3 cellular contexts compared by ENCODE assay signal in genomic region chr3:13722178-13722577, GRCh38.
TF ChIP-seq lines count a peak whose summit lies in the region.

No MANE protein-coding gene starts in this region.

TF ChIP-seq in SK-N-SH, 30 proteins besides CTCF, POLR2A, EP300 and RAD21 (continued from another document):
- TF ChIP-seq MAX (IDR thresholded peaks at IDR 0.05; ENCODE audit: low read depth), result no peak

TF ChIP-seq in SK-N-SH treated with all-trans-retinoic acid at 6 μM for 48 hours, 23 proteins besides CTCF, POLR2A, EP300 and RAD21 (continued from another document):
- TF ChIP-seq ZFP3 (CRISPR knock-in tag; IDR thresholded peaks at IDR 0.05) (no peak), CREB5 (CRISPR knock-in tag; IDR thresholded peaks at IDR 0.05; ENCODE audit: low read depth) (no peak), RARB (CRISPR knock-in tag; IDR thresholded peaks at IDR 0.05) (no peak), CSDC2 (CRISPR knock-in tag; IDR thresholded peaks at IDR 0.05) (no peak), GLIS3 (CRISPR knock-in tag; IDR thresholded peaks at IDR 0.05) (no peak), BACH2 (CRISPR knock-in tag; IDR thresholded peaks at IDR 0.05; ENCODE audit: borderline replicate concordance) (no peak), ZNF8 (CRISPR knock-in tag; IDR thresholded peaks at IDR 0.05) (no peak), TOX (CRISPR knock-in tag; IDR thresholded peaks at IDR 0.05; ENCODE audit: borderline replicate concordance) (no peak), SNAI2 (CRISPR knock-in tag; IDR thresholded peaks at IDR 0.05) (no peak), ZNF70 (CRISPR knock-in tag; IDR thresholded peaks at IDR 0.05) (no peak)
- TF ChIP-seq, protein P1, sequence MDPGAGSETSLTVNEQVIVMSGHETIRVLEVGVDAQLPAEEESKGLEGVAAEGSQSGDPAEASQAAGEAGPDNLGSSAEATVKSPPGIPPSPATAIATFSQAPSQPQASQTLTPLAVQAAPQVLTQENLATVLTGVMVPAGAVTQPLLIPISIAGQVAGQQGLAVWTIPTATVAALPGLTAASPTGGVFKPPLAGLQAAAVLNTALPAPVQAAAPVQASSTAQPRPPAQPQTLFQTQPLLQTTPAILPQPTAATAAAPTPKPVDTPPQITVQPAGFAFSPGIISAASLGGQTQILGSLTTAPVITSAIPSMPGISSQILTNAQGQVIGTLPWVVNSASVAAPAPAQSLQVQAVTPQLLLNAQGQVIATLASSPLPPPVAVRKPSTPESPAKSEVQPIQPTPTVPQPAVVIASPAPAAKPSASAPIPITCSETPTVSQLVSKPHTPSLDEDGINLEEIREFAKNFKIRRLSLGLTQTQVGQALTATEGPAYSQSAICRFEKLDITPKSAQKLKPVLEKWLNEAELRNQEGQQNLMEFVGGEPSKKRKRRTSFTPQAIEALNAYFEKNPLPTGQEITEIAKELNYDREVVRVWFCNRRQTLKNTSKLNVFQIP (CRISPR knock-in tag; IDR thresholded peaks at IDR 0.05; ENCODE audit: borderline replicate concordance, low read depth), result no peak
TF ChIP-seq in SK-N-SH treated with all-trans-retinoic acid at 6 μM for 48 hours: peak in this region for 0.

TF ChIP-seq in GM23338, 12 proteins besides CTCF, POLR2A, EP300 and RAD21:
- TF ChIP-seq, protein P2, sequence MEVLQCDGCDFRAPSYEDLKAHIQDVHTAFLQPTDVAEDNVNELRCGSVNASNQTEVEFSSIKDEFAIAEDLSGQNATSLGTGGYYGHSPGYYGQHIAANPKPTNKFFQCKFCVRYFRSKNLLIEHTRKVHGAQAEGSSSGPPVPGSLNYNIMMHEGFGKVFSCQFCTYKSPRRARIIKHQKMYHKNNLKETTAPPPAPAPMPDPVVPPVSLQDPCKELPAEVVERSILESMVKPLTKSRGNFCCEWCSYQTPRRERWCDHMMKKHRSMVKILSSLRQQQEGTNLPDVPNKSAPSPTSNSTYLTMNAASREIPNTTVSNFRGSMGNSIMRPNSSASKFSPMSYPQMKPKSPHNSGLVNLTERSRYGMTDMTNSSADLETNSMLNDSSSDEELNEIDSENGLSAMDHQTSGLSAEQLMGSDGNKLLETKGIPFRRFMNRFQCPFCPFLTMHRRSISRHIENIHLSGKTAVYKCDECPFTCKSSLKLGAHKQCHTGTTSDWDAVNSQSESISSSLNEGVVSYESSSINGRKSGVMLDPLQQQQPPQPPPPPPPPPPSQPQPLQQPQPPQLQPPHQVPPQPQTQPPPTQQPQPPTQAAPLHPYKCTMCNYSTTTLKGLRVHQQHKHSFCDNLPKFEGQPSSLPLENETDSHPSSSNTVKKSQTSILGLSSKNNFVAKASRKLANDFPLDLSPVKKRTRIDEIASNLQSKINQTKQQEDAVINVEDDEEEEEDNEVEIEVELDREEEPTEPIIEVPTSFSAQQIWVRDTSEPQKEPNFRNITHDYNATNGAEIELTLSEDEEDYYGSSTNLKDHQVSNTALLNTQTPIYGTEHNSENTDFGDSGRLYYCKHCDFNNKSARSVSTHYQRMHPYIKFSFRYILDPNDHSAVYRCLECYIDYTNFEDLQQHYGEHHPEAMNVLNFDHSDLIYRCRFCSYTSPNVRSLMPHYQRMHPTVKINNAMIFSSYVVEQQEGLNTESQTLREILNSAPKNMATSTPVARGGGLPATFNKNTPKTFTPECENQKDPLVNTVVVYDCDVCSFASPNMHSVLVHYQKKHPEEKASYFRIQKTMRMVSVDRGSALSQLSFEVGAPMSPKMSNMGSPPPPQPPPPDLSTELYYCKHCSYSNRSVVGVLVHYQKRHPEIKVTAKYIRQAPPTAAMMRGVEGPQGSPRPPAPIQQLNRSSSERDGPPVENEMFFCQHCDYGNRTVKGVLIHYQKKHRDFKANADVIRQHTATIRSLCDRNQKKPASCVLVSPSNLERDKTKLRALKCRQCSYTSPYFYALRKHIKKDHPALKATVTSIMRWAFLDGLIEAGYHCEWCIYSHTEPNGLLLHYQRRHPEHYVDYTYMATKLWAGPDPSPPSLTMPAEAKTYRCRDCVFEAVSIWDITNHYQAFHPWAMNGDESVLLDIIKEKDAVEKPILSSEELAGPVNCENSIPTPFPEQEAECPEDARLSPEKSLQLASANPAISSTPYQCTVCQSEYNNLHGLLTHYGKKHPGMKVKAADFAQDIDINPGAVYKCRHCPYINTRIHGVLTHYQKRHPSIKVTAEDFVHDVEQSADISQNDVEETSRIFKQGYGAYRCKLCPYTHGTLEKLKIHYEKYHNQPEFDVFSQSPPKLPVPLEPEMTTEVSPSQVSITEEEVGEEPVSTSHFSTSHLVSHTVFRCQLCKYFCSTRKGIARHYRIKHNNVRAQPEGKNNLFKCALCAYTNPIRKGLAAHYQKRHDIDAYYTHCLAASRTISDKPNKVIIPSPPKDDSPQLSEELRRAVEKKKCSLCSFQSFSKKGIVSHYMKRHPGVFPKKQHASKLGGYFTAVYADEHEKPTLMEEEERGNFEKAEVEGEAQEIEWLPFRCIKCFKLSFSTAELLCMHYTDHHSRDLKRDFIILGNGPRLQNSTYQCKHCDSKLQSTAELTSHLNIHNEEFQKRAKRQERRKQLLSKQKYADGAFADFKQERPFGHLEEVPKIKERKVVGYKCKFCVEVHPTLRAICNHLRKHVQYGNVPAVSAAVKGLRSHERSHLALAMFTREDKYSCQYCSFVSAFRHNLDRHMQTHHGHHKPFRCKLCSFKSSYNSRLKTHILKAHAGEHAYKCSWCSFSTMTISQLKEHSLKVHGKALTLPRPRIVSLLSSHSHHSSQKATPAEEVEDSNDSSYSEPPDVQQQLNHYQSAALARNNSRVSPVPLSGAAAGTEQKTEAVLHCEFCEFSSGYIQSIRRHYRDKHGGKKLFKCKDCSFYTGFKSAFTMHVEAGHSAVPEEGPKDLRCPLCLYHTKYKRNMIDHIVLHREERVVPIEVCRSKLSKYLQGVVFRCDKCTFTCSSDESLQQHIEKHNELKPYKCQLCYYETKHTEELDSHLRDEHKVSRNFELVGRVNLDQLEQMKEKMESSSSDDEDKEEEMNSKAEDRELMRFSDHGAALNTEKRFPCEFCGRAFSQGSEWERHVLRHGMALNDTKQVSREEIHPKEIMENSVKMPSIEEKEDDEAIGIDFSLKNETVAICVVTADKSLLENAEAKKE (CRISPR knock-in tag; IDR thresholded peaks at IDR 0.05), result no peak
- TF ChIP-seq POLR2AphosphoS5 (IDR thresholded peaks at IDR 0.05; ENCODE audit: low read depth) (no peak), ETS1 (IDR thresholded peaks at IDR 0.05) (no peak), STAT1 (IDR thresholded peaks at IDR 0.05; ENCODE audit: unreplicated experiment) (no peak), ZNF114 (CRISPR knock-in tag; IDR thresholded peaks at IDR 0.05) (no peak), JUNB (IDR thresholded peaks at IDR 0.05; ENCODE audit: unreplicated experiment) (no peak), EZH2 (IDR thresholded peaks at IDR 0.05; ENCODE audit: low read depth, unreplicated experiment) (no peak), NANOG (IDR thresholded peaks at IDR 0.05; ENCODE audit: borderline replicate concordance) (no peak), ZNF331 (CRISPR knock-in tag; IDR thresholded peaks at IDR 0.05; ENCODE audit: low read depth) (no peak), EZH2phosphoT487 (IDR thresholded peaks at IDR 0.05; ENCODE audit: unreplicated experiment) (no peak), CREB1 (CRISPR knock-in tag; IDR thresholded peaks at IDR 0.05; ENCODE audit: low read depth) (no peak)
- TF ChIP-seq, protein P3, sequence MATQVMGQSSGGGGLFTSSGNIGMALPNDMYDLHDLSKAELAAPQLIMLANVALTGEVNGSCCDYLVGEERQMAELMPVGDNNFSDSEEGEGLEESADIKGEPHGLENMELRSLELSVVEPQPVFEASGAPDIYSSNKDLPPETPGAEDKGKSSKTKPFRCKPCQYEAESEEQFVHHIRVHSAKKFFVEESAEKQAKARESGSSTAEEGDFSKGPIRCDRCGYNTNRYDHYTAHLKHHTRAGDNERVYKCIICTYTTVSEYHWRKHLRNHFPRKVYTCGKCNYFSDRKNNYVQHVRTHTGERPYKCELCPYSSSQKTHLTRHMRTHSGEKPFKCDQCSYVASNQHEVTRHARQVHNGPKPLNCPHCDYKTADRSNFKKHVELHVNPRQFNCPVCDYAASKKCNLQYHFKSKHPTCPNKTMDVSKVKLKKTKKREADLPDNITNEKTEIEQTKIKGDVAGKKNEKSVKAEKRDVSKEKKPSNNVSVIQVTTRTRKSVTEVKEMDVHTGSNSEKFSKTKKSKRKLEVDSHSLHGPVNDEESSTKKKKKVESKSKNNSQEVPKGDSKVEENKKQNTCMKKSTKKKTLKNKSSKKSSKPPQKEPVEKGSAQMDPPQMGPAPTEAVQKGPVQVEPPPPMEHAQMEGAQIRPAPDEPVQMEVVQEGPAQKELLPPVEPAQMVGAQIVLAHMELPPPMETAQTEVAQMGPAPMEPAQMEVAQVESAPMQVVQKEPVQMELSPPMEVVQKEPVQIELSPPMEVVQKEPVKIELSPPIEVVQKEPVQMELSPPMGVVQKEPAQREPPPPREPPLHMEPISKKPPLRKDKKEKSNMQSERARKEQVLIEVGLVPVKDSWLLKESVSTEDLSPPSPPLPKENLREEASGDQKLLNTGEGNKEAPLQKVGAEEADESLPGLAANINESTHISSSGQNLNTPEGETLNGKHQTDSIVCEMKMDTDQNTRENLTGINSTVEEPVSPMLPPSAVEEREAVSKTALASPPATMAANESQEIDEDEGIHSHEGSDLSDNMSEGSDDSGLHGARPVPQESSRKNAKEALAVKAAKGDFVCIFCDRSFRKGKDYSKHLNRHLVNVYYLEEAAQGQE (IDR thresholded peaks at IDR 0.05; ENCODE audit: unreplicated experiment), result no peak
TF ChIP-seq in GM23338: peak in this region for 0.
